1 cellular context compared by ENCODE assay signal in genomic region chr12:3975652-3976051, GRCh38.
A peak's percentile ranks its signal among the peaks of the same experiment; 100 is the strongest.
TF ChIP-seq lines count a peak whose summit lies in the region.

No MANE protein-coding gene starts in this region.

TF ChIP-seq in HepG2, 621 proteins besides CTCF, POLR2A, EP300 and RAD21 (continued from another document):
- TF ChIP-seq RNF219 (CRISPR knock-in tag; IDR thresholded peaks at IDR 0.05) (no peak), TBL1XR1 (IDR thresholded peaks at IDR 0.05; ENCODE audit: borderline replicate concordance, low read length, partially characterized antibody) (peak; percentile 52), ZNF160 (CRISPR knock-in tag; IDR thresholded peaks at IDR 0.05) (no peak), ZNF232 (CRISPR knock-in tag; IDR thresholded peaks at IDR 0.05; ENCODE audit: borderline replicate concordance) (no peak), KLF9 (CRISPR knock-in tag; IDR thresholded peaks at IDR 0.05; ENCODE audit: low read depth) (no peak), FOXA3 (CRISPR knock-in tag; IDR thresholded peaks at IDR 0.05) (peak; percentile 14; the same call in 1 of the 2 replicates), RARA (CRISPR knock-in tag; IDR thresholded peaks at IDR 0.05) (peak; percentile 34; the same call in 1 of the 2 replicates), BCL6 (CRISPR knock-in tag; IDR thresholded peaks at IDR 0.05) (peak; percentile 98), NFIC (IDR thresholded peaks at IDR 0.05; ENCODE audit: low read length) (peak; percentile 32; the same call in 1 of the 2 replicates), SKI (IDR thresholded peaks at IDR 0.05; ENCODE audit: partially characterized antibody) (peak; percentile 24), NFRKB (IDR thresholded peaks at IDR 0.05) (no peak)
